In the genomic region with DNA sequence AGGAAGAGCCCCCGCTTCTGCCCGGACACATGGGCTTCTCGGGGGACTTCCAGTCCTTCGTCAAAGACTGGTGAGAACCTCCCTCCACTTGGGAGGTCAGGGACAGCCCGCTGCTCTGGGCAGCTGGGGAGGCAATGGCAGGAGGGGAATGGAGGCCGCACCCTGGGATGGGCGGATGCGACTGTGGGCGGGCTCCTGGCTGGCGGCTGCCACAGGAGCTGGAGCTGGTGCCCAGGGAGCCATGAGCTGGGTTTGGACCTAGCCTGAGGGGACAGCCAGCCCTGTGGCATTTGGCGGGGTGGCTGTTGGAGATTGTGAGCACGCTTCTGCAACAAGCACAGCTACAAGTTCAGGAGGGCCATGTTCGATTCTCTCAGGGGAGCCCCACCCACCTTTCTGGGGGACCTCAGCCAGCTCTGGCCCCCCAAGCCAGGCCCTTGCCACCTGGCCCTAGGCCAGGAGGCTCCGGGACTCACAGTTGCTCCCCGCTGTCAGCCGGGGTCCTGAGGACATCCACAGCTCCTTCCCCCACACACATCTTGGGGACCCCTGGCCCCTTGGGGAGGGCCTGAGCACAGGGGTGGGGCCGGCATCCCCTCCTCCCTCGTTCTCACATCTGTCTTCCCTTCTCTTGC, we compare ENCODE assay signal across 25 cellular contexts. TPM values are rescaled to one million over a fixed set of nuclear protein-coding genes. Genes with fewer than 3 reads are reported as not detected.
"Had no signal": no experiment of that assay in that cellular context is flagged by ENCODE, and none has a peak within 500 bp of the region (broad histone marks: within the 10 kb centered on the region; RNA-seq: fewer than 3 reads in every experiment).

No MANE protein-coding gene starts in this region.

- H3K9me3 ChIP-seq: breast epithelium had no signal

- H3K9me3 Mint-ChIP-seq: activated naive CD4-positive, alpha-beta T cell treated with anti-CD3 and anti-CD28 coated beads, Interleukin-2, amount 50 U/mL, for 24 hours; activated T-cell treated with anti-CD3 and anti-CD28 coated beads, Interleukin-2, amount 50 U/mL, for 24 hours; activated T-helper 1 cell treated with anti-CD3 and anti-CD28 coated beads, Interleukin-12 subunit alpha, Interleukin-12 subunit beta, Interleukin-2, Interleukin-4 antibody, amounts not matched to agents 30 ng/mL and 10 ng/mL and 1 ng/mL, durations not matched to agents 14 hours and 24 hours and 36 hours; T-cell had no signal

- H3K4me3 Mint-ChIP-seq: activated CD8-positive, alpha-beta T cell treated with anti-CD3 and anti-CD28 coated beads, Interleukin-2, amount 10 ng/mL, durations not matched to agents 7 days and 5 days; activated naive CD4-positive, alpha-beta T cell treated with anti-CD3 and anti-CD28 coated beads, Interleukin-2, amount 50 U/mL, for 24 hours; activated T-cell treated with anti-CD3 and anti-CD28 coated beads, Interleukin-2, amount 50 U/mL, for 24 hours; activated T-helper 1 cell treated with anti-CD3 and anti-CD28 coated beads, Interleukin-12 subunit alpha, Interleukin-12 subunit beta, Interleukin-2, Interleukin-4 antibody, amounts not matched to agents 30 ng/mL and 10 ng/mL and 1 ng/mL, durations not matched to agents 14 hours and 24 hours and 36 hours; T-cell had no signal

- H3K27ac Mint-ChIP-seq: activated CD8-positive, alpha-beta T cell treated with anti-CD3 and anti-CD28 coated beads, Interleukin-2, amount 10 ng/mL, durations not matched to agents 7 days and 5 days; activated naive CD4-positive, alpha-beta T cell treated with anti-CD3 and anti-CD28 coated beads, Interleukin-2, amount 50 U/mL, for 24 hours; activated T-cell treated with anti-CD3 and anti-CD28 coated beads, Interleukin-2, amount 50 U/mL, for 24 hours; activated T-helper 1 cell treated with anti-CD3 and anti-CD28 coated beads, Interleukin-12 subunit alpha, Interleukin-12 subunit beta, Interleukin-2, Interleukin-4 antibody, amounts not matched to agents 30 ng/mL and 10 ng/mL and 1 ng/mL, durations not matched to agents 14 hours and 24 hours and 36 hours; T-cell had no signal

- H3K4me3 ChIP-seq: breast epithelium, PC-9 had no signal

- H3K27ac ChIP-seq: breast epithelium, PC-9, VCaP had no signal

- DNase-seq: activated CD4-positive, CD25-positive, alpha-beta regulatory T cell; activated CD8-positive, alpha-beta memory T cell treated with anti-CD3 and anti-CD28 coated beads, Interleukin-2, amount 50 U/mL, for 48 hours; activated CD8-positive, alpha-beta T cell treated with anti-CD3 and anti-CD28 coated beads, Interleukin-2, amount 10 ng/mL, durations not matched to agents 7 days and 5 days; activated effector memory CD4-positive, alpha-beta T cell treated with Interleukin-2 at 50 U/mL for 16 hours; activated naive CD4-positive, alpha-beta T cell; activated T-cell treated with anti-CD3 and anti-CD28 coated beads, Interleukin-2, amount 50 U/mL, for 24 hours; central memory CD4-positive, alpha-beta T cell; Kasumi-1; KBM-7; NCI-H1048; NCI-H146; NCI-H187 treated with DMSO at 0.1 percent for 48 hours; NCI-H2081 treated with DMSO at 0.1 percent for 48 hours; NCI-H446; NCI-H524; PC-9; SIG-M5; T-cell; T-helper 2 cell; T1000 had no signal

- ATAC-seq: activated CD8-positive, alpha-beta T cell treated with anti-CD3 and anti-CD28 coated beads, Interleukin-2, amount 10 ng/mL, durations not matched to agents 7 days and 5 days; T-cell had no signal

- H3K4me2 ChIP-seq: PC-9 had no signal

- H2AFZ ChIP-seq: PC-9 had no signal

RNA-seq across cellular contexts. Expression of a gene that starts 23.3 kb away (rescaled TPM):
- total RNA-seq: activated CD8-positive, alpha-beta T cell treated with anti-CD3 and anti-CD28 coated beads, Interleukin-2, amount 10 ng/mL, durations not matched to agents 7 days and 5 days; activated T-helper 1 cell treated with anti-CD3 and anti-CD28 coated beads, Interleukin-12 subunit alpha, Interleukin-12 subunit beta, Interleukin-2, Interleukin-4 antibody, amounts not matched to agents 30 ng/mL and 10 ng/mL and 1 ng/mL, durations not matched to agents 14 hours and 24 hours and 36 hours had no signal
- polyA plus RNA-seq: aorta had no signal
